In genomic region chr12:124208469-124208868, GRCh38 we compare ENCODE assay signal across 1 cellular context.
TF ChIP-seq lines count a peak whose summit lies in the region.

No MANE protein-coding gene starts in this region.

TF ChIP-seq in H1, 55 proteins besides CTCF, POLR2A, EP300 and RAD21:
- TF ChIP-seq BRCA1 (IDR thresholded peaks at IDR 0.05; ENCODE audit: low read depth, low read length): no peak
- no peak for TF ChIP-seq ATF3 (IDR thresholded peaks at IDR 0.05; ENCODE audit: insufficient read depth, low read depth, low read length)
- no peak for TF ChIP-seq SAP30 (IDR thresholded peaks at IDR 0.05; ENCODE audit: insufficient read depth, insufficient replicate concordance, low read length)
- no peak for TF ChIP-seq TAF1 (IDR thresholded peaks at IDR 0.05; ENCODE audit: low read depth, low read length)
- no peak for TF ChIP-seq KDM4A (IDR thresholded peaks at IDR 0.05; ENCODE audit: low read depth, low read length, severe bottlenecking)
- no peak for TF ChIP-seq CREB1 (IDR thresholded peaks at IDR 0.05)
- TF ChIP-seq SP2 (IDR thresholded peaks at IDR 0.05; ENCODE audit: low read length): no peak
- TF ChIP-seq HDAC2 (IDR thresholded peaks at IDR 0.05; ENCODE audit: borderline replicate concordance in 1 of 2, low read depth in 2 of 2, low read length in 2 of 2): no peak
- no peak for TF ChIP-seq RFX5 (IDR thresholded peaks at IDR 0.05; ENCODE audit: borderline replicate concordance, low read depth, low read length)
- TF ChIP-seq EGR1 (IDR thresholded peaks at IDR 0.05; ENCODE audit: borderline replicate concordance, low read depth, low read length): no peak
- no peak for TF ChIP-seq FOSL1 (IDR thresholded peaks at IDR 0.05; ENCODE audit: insufficient read depth, low read depth, low read length)
- TF ChIP-seq CEBPB (IDR thresholded peaks at IDR 0.05; ENCODE audit: low read depth, low read length): no peak
- no peak for TF ChIP-seq RXRA (IDR thresholded peaks at IDR 0.05; ENCODE audit: insufficient read depth, low read depth, low read length)
- TF ChIP-seq POU5F1 (IDR thresholded peaks at IDR 0.05; ENCODE audit: low read depth, low read length): no peak
- no peak for TF ChIP-seq TAF7 (optimal IDR thresholded peaks at IDR 0.05; ENCODE audit: borderline replicate concordance, low read depth, low read length)
- TF ChIP-seq SIN3A (conservative IDR thresholded peaks at IDR 0.05 in 1 of 2, IDR thresholded peaks at IDR 0.05 in 1 of 2; ENCODE audit: low read depth in 1 of 2, low read length in 2 of 2): no peak
- no peak for TF ChIP-seq SP1 (IDR thresholded peaks at IDR 0.05; ENCODE audit: low read depth, low read length)
- no peak for TF ChIP-seq SRF (IDR thresholded peaks at IDR 0.05; ENCODE audit: low read depth, low read length)
TF ChIP-seq in H1: peak in this region for 0.
